In genomic region chr7:96224682-96225081, GRCh38 we compare ENCODE assay signal across 1 cellular context.
TF ChIP-seq lines count a peak whose summit lies in the region.

No MANE protein-coding gene starts in this region.

TF ChIP-seq in H1, 55 proteins besides CTCF, POLR2A, EP300 and RAD21 (continued from another document):
- no peak for TF ChIP-seq MAX (IDR thresholded peaks at IDR 0.05)
- TF ChIP-seq YY1 (IDR thresholded peaks at IDR 0.05; ENCODE audit: low read depth, low read length): no peak
- TF ChIP-seq PHF8 (conservative IDR thresholded peaks at IDR 0.05; ENCODE audit: low read depth, low read length): no peak
- no peak for TF ChIP-seq FOSL1 (IDR thresholded peaks at IDR 0.05; ENCODE audit: insufficient read depth, low read depth, low read length)
- TF ChIP-seq CHD2 (IDR thresholded peaks at IDR 0.05; ENCODE audit: low read length): no peak
- no peak for TF ChIP-seq TBP (IDR thresholded peaks at IDR 0.05; ENCODE audit: low read depth, low read length)
- TF ChIP-seq EGR1 (IDR thresholded peaks at IDR 0.05; ENCODE audit: borderline replicate concordance, low read depth, low read length): no peak
- no peak for TF ChIP-seq CTBP2 (IDR thresholded peaks at IDR 0.05; ENCODE audit: borderline replicate concordance, insufficient read depth, insufficient read length, low read length)
- TF ChIP-seq GABPA (IDR thresholded peaks at IDR 0.05; ENCODE audit: borderline replicate concordance, insufficient read depth, low read length): no peak
